Comparison of ENCODE assay signal across 17 cellular contexts in genomic region chr17:42781639-42782401, GRCh38. TPM values are rescaled to one million over a fixed set of nuclear protein-coding genes. Genes with fewer than 3 reads are reported as not detected.
DNase-seq lines count a peak whose midpoint lies in the region; ATAC-seq and TF ChIP-seq lines count a peak whose summit lies in the region.
"Had no signal": no experiment of that assay in that cellular context is flagged by ENCODE, and none has a peak within 500 bp of the region (broad histone marks: within the 10 kb centered on the region; RNA-seq: fewer than 3 reads in every experiment).

No MANE protein-coding gene starts in this region.

- TF ChIP-seq CTCF in fibroblast of pulmonary artery (IDR thresholded peaks at IDR 0.05; ENCODE audit: low read length, missing control alignments) (no peak), prostate gland (IDR thresholded peaks at IDR 0.05) (no peak), left lung (IDR thresholded peaks at IDR 0.05) (no peak)

- H3K4me1 ChIP-seq in prostate gland (replicated peaks) (no peaks in the 10 kb centered on the region), left lung (peaks cover 6 to 27% of the 10 kb centered on the region in 2 donors)
- H3K4me1 ChIP-seq: SJCRH30 had no signal

- no peaks in the 10 kb centered on the region for H3K27me3 ChIP-seq in prostate gland (replicated peaks; ENCODE audit: insufficient read depth)
- peaks cover 63 to 72% of the 10 kb centered on the region in 2 donors for H3K27me3 ChIP-seq in left lung
- H3K27me3 ChIP-seq: SJCRH30 had no signal

- intact Hi-C loops in prostate gland (cut with DNase I), result no loop called here
- intact Hi-C loops in left lung (cut with DNase I), result no loop called here

- in situ Hi-C loops in KBM-7 (cut with MboI; ENCODE audit: low pct_unique_long_range_greater_than_20kb, low sequenced_read_pairs), result no loop called here

- DNase-seq in EH (ENCODE audit: low read depth), result peak; percentile 32
- DNase-seq in fibroblast of pulmonary artery (ENCODE audit: low read depth), result no peak
- DNase-seq in prostate gland (ENCODE audit: low spot score), result peak; percentile 45
- no peak for DNase-seq in left lung
- no peak for DNase-seq in kidney tubule cell (ENCODE audit: low spot score)
- no peak for DNase-seq in KBM-7
- no peak for DNase-seq in HuH-7.5 (ENCODE audit: low spot score)
- DNase-seq: activated CD4-positive, CD25-positive, alpha-beta regulatory T cell; activated T-cell treated with anti-CD3 and anti-CD28 coated beads, Interleukin-2, amount 50 U/mL, for 4 hours; caudate nucleus; NCI-H510A treated with DMSO at 0.1 percent for 48 hours; SJCRH30 had no signal

- H3K36me3 ChIP-seq in prostate gland (no peaks in the 10 kb centered on the region), left lung (peaks cover 0 to 31% of the 10 kb centered on the region in 2 donors)

- 24% methylated on average over 19 of the region's 19 CpGs for WGBS in prostate gland

- no peak for TF ChIP-seq POLR2A in prostate gland (IDR thresholded peaks at IDR 0.05)

- H3K9me3 ChIP-seq in prostate gland (no peaks in the 10 kb centered on the region), left lung (no peaks in the 10 kb centered on the region)
- H3K9me3 ChIP-seq: right atrium auricular region, SJCRH30, tibial nerve had no signal

- peak overlapping the region; percentile 70 for H3K4me3 ChIP-seq in fibroblast of pulmonary artery (replicated peaks; ENCODE audit: low read depth, low read length)
- peak overlapping the region; percentile 48 to 52 for H3K4me3 ChIP-seq in prostate gland
- H3K4me3 ChIP-seq in left lung, result no peak overlapping the region
- H3K4me3 ChIP-seq: GM12878, SJCRH30 had no signal

- peak; percentile 32 for ATAC-seq in SK-N-SH treated with all-trans-retinoic acid at 6 μM for 48 hours
- ATAC-seq in left lung, result no peak
- ATAC-seq: activated T-cell treated with anti-CD3 and anti-CD28 coated beads, Interleukin-2, amount 50 U/mL, for 4 hours; GM12878 had no signal

- H3K27ac ChIP-seq in prostate gland, result peak overlapping the region; percentile 66 to 75
- no peak overlapping the region for H3K27ac ChIP-seq in left lung
- H3K27ac ChIP-seq: right atrium auricular region, SJCRH30 had no signal

TF ChIP-seq in SK-N-SH treated with all-trans-retinoic acid at 6 μM for 48 hours, 23 proteins besides CTCF, POLR2A, EP300 and RAD21:
- TF ChIP-seq ZFP3 (CRISPR knock-in tag; IDR thresholded peaks at IDR 0.05), result no peak
- TF ChIP-seq ZNF565 (CRISPR knock-in tag; conservative IDR thresholded peaks at IDR 0.05; ENCODE audit: low read depth), result no peak
- TF ChIP-seq CSRNP3 (CRISPR knock-in tag; IDR thresholded peaks at IDR 0.05), result no peak
- TF ChIP-seq ZNF8 (CRISPR knock-in tag; IDR thresholded peaks at IDR 0.05), result no peak
- TF ChIP-seq TSHZ2 (CRISPR knock-in tag; IDR thresholded peaks at IDR 0.05), result no peak
- TF ChIP-seq PATZ1 (CRISPR knock-in tag; IDR thresholded peaks at IDR 0.05; ENCODE audit: borderline replicate concordance), result no peak
- no peak for TF ChIP-seq ZFP30 (CRISPR knock-in tag; IDR thresholded peaks at IDR 0.05)
- TF ChIP-seq ZC3H10 (CRISPR knock-in tag; IDR thresholded peaks at IDR 0.05), result no peak
- TF ChIP-seq TOX (CRISPR knock-in tag; IDR thresholded peaks at IDR 0.05; ENCODE audit: borderline replicate concordance), result no peak
- no peak for TF ChIP-seq RARB (CRISPR knock-in tag; IDR thresholded peaks at IDR 0.05)
- no peak for TF ChIP-seq CSDC2 (CRISPR knock-in tag; IDR thresholded peaks at IDR 0.05)

RNA-seq across cellular contexts. Expression of gene WNK4, which starts 1.4 kb away (rescaled TPM):
- total RNA-seq in prostate gland (10 to 100 TPM; 24.7 to 28.9 TPM), left lung (under 1 TPM in 1 of 2 donors, not detected in 1; 0.21 TPM)

RNA-seq across cellular contexts. Expression of gene VPS25, which starts 8.6 kb away (rescaled TPM):
- 10 to 100 TPM; 57.4 to 91.8 TPM for total RNA-seq in prostate gland
- total RNA-seq in left lung, result 10 to 100 TPM; 54.8 to 55.3 TPM

RNA-seq across cellular contexts. Expression of gene COA3, which starts 16.7 kb away (rescaled TPM):
- total RNA-seq in prostate gland, result 100 to 1,000 TPM in 1 of 2 donors, 10 to 100 TPM in 1; 70.4 to 167 TPM
- 10 to 100 TPM; 59.1 to 83.1 TPM for total RNA-seq in left lung

RNA-seq across cellular contexts. Expression of gene CNTD1, which starts 16.8 kb away (rescaled TPM):
- 1 to 10 TPM; 1.4 to 7.7 TPM for total RNA-seq in prostate gland
- total RNA-seq in left lung, result 1 to 10 TPM in 1 of 2 donors, not detected in 1; 1.5 TPM
- total RNA-seq: activated T-cell treated with anti-CD3 and anti-CD28 coated beads, Interleukin-2, amount 50 U/mL, for 4 hours; glomerular endothelial cell had no signal

RNA-seq across cellular contexts. Expression of gene RAMP2, which starts 20.8 kb away (rescaled TPM):
- total RNA-seq in prostate gland (10 to 100 TPM; 16.3 TPM), left lung (10 to 100 TPM; 76.1 to 95.4 TPM)
- total RNA-seq: activated T-cell treated with anti-CD3 and anti-CD28 coated beads, Interleukin-2, amount 50 U/mL, for 4 hours; GM12878; SJCRH30 had no signal

Comparison
In these comparisons a context has a peak if more than half of its experiments do, and no peak if none do; other contexts are left out.
1. DNase-seq: peak in EH (single experiment) and prostate gland (single experiment); none in fibroblast of pulmonary artery (single experiment), left lung (0 of 2), kidney tubule cell (single experiment), KBM-7 (single experiment) and HuH-7.5 (single experiment).
2. H3K4me3 ChIP-seq: peak in fibroblast of pulmonary artery (single experiment) and prostate gland (2 of 2); none in left lung (0 of 2).
3. H3K27ac ChIP-seq: peak in prostate gland (2 of 2); none in left lung (0 of 2).
4. RNA of gene WNK4, which starts 1.4 kb away (total RNA-seq): 24.7 to 28.9 TPM in prostate gland; 0.21 TPM in left lung; every median in the first group is over 10 times any median in the second.